In the genomic region with DNA sequence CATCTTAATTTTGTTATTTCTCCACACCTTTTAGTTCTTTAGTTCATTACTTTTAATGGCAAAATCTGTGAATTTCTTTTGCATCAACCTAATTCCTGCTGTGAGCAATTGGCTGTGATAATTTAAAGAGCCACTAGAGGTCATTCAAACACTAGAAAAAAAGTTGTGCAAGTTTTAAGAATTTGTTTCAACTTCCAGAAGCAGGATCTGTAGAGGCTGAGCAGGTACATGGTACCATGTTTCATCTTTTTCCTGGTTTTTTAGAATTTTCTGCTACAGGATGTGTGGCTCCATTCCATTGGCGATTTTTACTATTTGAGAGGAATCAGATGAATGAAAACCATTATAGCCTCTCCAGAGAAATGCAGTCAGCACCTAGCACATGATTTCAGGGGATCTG, we compare ENCODE assay signal across 9 cellular contexts. TPM values are rescaled to one million over a fixed set of nuclear protein-coding genes. Genes with fewer than 3 reads are reported as not detected.
DNase-seq lines count a peak whose midpoint lies in the region; ATAC-seq and TF ChIP-seq lines count a peak whose summit lies in the region.
"Not testable (repeated sequence)": the region's sequence is repeated elsewhere in the genome, so short reads cannot be mapped to it uniquely, and the experiment has no call there.
"Had no signal": no experiment of that assay in that cellular context is flagged by ENCODE, and none has a peak within 500 bp of the region (broad histone marks: within the 10 kb centered on the region; RNA-seq: fewer than 3 reads in every experiment).

No MANE protein-coding gene starts in this region.

- not testable (repeated sequence) for H3K4me1 ChIP-seq in Caco-2, left ventricle myocardium inferior, upper lobe of right lung

- BruUV-seq in Caco-2 (replicated peaks; lab: Mats Ljungman, UMichigan), result not testable (repeated sequence)

- H3K4me3 ChIP-seq in Caco-2 (ENCODE audit: low read depth, low read length); HFF-Myc (replicated peaks; ENCODE audit: low read depth, low read length); dorsolateral prefrontal cortex; left ventricle myocardium inferior; upper lobe of right lung: not testable (repeated sequence)

- H3K4me3 Mint-ChIP-seq in Caco-2 (ENCODE audit: unreplicated experiment); activated CD8-positive, alpha-beta T cell treated with anti-CD3 and anti-CD28 coated beads for 36 hours; nephron progenitor cell: not testable (repeated sequence)

- H3K27ac Mint-ChIP-seq in Caco-2 (ENCODE audit: unreplicated experiment); activated CD8-positive, alpha-beta T cell treated with anti-CD3 and anti-CD28 coated beads for 36 hours; nephron progenitor cell: not testable (repeated sequence)

- POLR2A ChIA-PET in Caco-2 (lab: Charles Lee); activated CD8-positive, alpha-beta T cell treated with anti-CD3 and anti-CD28 coated beads for 36 hours (lab: Charles Lee): not testable (repeated sequence)

- not testable (repeated sequence) for H3K4me1 Mint-ChIP-seq in Caco-2 (ENCODE audit: low read depth, unreplicated experiment); activated CD8-positive, alpha-beta T cell treated with anti-CD3 and anti-CD28 coated beads for 36 hours (ENCODE audit: low read depth); nephron progenitor cell

- H3K36me3 Mint-ChIP-seq in Caco-2 (ENCODE audit: insufficient read depth, unreplicated experiment), result peaks cover 56% of the 10 kb centered on the region
- peaks cover 20% of the 10 kb centered on the region for H3K36me3 Mint-ChIP-seq in activated CD8-positive, alpha-beta T cell treated with anti-CD3 and anti-CD28 coated beads for 36 hours (ENCODE audit: low read depth)
- peaks cover 18% of the 10 kb centered on the region for H3K36me3 Mint-ChIP-seq in nephron progenitor cell (ENCODE audit: low read depth)

- DNase-seq in Caco-2 (peak in 1 of 2 experiments; percentile 30), NCI-H748 (lab: John Stamatoyannopoulos, UW; ENCODE audit: unreplicated experiment) (peak; percentile 0)
- DNase-seq in HFF-Myc (ENCODE audit: extremely low read depth, low read depth); activated CD8-positive, alpha-beta T cell treated with anti-CD3 and anti-CD28 coated beads for 36 hours; dorsolateral prefrontal cortex; left ventricle myocardium inferior; nephron progenitor cell; upper lobe of right lung: not testable (repeated sequence)

- H3K36me3 ChIP-seq in Caco-2 (ENCODE audit: control insufficient read depth, insufficient read depth, low read length); left ventricle myocardium inferior; upper lobe of right lung: not testable (repeated sequence)

- intact Hi-C loops in Caco-2 (cut with micrococcal nuclease; ENCODE audit: unreplicated experiment), result loop anchor here (10.0 kb wide), 3 partner anchors 94 to 464 kb away; no protein-coding TSS in a partner anchor
- intact Hi-C loops in activated CD8-positive, alpha-beta T cell treated with anti-CD3 and anti-CD28 coated beads for 36 hours (cut with micrococcal nuclease); upper lobe of right lung (cut with DNase I): not testable (repeated sequence)
- intact Hi-C loops in dorsolateral prefrontal cortex (cut with DNase I), result loop anchor here in 1 of 2 donors (10.0 kb wide), 1 partner anchor 474 kb away; no protein-coding TSS in a partner anchor
- intact Hi-C loops in left ventricle myocardium inferior (cut with micrococcal nuclease), result loop anchor here (5.0 kb wide), 1 partner anchor 196 kb away; no protein-coding TSS in a partner anchor

- not testable (repeated sequence) for H3K9me3 Mint-ChIP-seq in Caco-2 (ENCODE audit: unreplicated experiment); activated CD8-positive, alpha-beta T cell treated with anti-CD3 and anti-CD28 coated beads for 36 hours; nephron progenitor cell

- not testable (repeated sequence) for H3K9me3 ChIP-seq in Caco-2; left ventricle myocardium inferior (replicated peaks); upper lobe of right lung

- H3K27ac ChIP-seq in dorsolateral prefrontal cortex; left ventricle myocardium inferior (replicated peaks); upper lobe of right lung: not testable (repeated sequence)

- not testable (repeated sequence) for H3K27me3 Mint-ChIP-seq in Caco-2 (ENCODE audit: insufficient read depth, unreplicated experiment); activated CD8-positive, alpha-beta T cell treated with anti-CD3 and anti-CD28 coated beads for 36 hours; nephron progenitor cell (ENCODE audit: low read depth, poor library complexity)

- H3K27me3 ChIP-seq in Caco-2 (replicated peaks; ENCODE audit: control insufficient read depth, insufficient read depth, low read length); dorsolateral prefrontal cortex; left ventricle myocardium inferior (ENCODE audit: low read depth); upper lobe of right lung: not testable (repeated sequence)

- TF ChIP-seq CTCF in Caco-2 (IDR thresholded peaks at IDR 0.05; ENCODE audit: insufficient read depth in 1 of 2, low read depth in 1 of 2, low read length in 1 of 2, severe bottlenecking in 1 of 2, unreplicated experiment in 1 of 2) (peak; percentile 39 to 61), HFF-Myc (IDR thresholded peaks at IDR 0.05; ENCODE audit: low read depth, low read length, missing control alignments) (peak; percentile 13), dorsolateral prefrontal cortex (IDR thresholded peaks at IDR 0.05 in 54 of 56, conservative IDR thresholded peaks at IDR 0.05 in 2 of 56; ENCODE audit: low read depth in 1 of 56, partially characterized antibody in 56 of 56) (peak in 54 of 56 donors; percentile 18 to 72 (median 54)), left ventricle myocardium inferior (IDR thresholded peaks at IDR 0.05; ENCODE audit: borderline replicate concordance) (peak; percentile 63), nephron progenitor cell (IDR thresholded peaks at IDR 0.05) (peak; percentile 47), upper lobe of right lung (IDR thresholded peaks at IDR 0.05) (peak; percentile 50)
- TF ChIP-seq CTCF in activated CD8-positive, alpha-beta T cell treated with anti-CD3 and anti-CD28 coated beads for 36 hours (IDR thresholded peaks at IDR 0.05), result peak; percentile 57

- ATAC-seq in activated CD8-positive, alpha-beta T cell treated with anti-CD3 and anti-CD28 coated beads for 36 hours; upper lobe of right lung: not testable (repeated sequence)

- CTCF ChIA-PET in Caco-2 (lab: Charles Lee), result not testable (repeated sequence)
- CTCF ChIA-PET in activated CD8-positive, alpha-beta T cell treated with anti-CD3 and anti-CD28 coated beads for 36 hours (lab: Charles Lee), result interaction anchor here (1.7 kb wide), 1 partner anchor 198 kb away, joined by 6 read pairs; no protein-coding TSS in a partner anchor

RNA-seq across cellular contexts. Expression of gene GOLGA8H, which starts 57.3 kb away (rescaled TPM):
- total RNA-seq in Caco-2 (2022), result 0.16 TPM in 1 of 2 replicates, not detected in the other
- under 1 TPM; 0.31 to 0.34 TPM for total RNA-seq in activated CD8-positive, alpha-beta T cell treated with anti-CD3 and anti-CD28 coated beads for 36 hours
- 1 to 10 TPM in 32 of 120 experiments, under 1 TPM in 54, not detected in 34; 0.18 to 3.1 (median 0.72) TPM for total RNA-seq in dorsolateral prefrontal cortex
- 0.16 TPM for total RNA-seq in left ventricle myocardium inferior
- 0.67 TPM for total RNA-seq in upper lobe of right lung
- total RNA-seq: activated T-cell treated with anti-CD3 and anti-CD28 coated beads, Interleukin-2, amount 50 U/mL, for 4 hours had no signal

Comparison
In these comparisons a context has a peak if more than half of its experiments do, and no peak if none do; other contexts are left out.
1. CTCF ChIP-seq: peak in every context shown above with its lines; median percentile 63 in left ventricle myocardium inferior; 57 in activated CD8-positive, alpha-beta T cell treated with anti-CD3 and anti-CD28 coated beads for 36 hours; 54 in dorsolateral prefrontal cortex; 50 in Caco-2; 50 in upper lobe of right lung; 47 in nephron progenitor cell; 13 in HFF-Myc.